Comparison of ENCODE assay signal across 1 cellular context in the genomic region with DNA sequence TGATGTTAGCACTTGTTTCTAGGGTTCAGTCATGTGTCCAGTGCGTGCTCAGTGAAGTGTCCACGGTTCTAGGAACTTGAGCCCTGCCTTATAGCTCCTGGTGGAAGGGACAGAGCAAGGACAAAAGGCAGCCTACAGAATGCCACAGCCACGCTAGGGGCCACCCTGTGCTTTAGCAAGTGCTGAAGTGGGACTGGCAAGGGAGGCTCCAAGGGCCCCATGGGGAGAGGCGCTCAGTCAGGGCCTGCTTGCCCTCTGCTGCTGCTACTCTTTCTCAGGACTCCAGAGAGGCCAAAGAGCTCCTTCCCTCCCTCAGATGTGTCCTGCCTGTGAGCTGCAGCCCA.
TF ChIP-seq lines count a peak whose summit lies in the region.

No MANE protein-coding gene starts in this region.

TF ChIP-seq in liver, 16 proteins besides CTCF, POLR2A, EP300 and RAD21:
- TF ChIP-seq NR2F2 (IDR thresholded peaks at IDR 0.05) (no peak), FOXA2 (IDR thresholded peaks at IDR 0.05) (no peak), REST (IDR thresholded peaks at IDR 0.05) (no peak), MAX (IDR thresholded peaks at IDR 0.05) (no peak), HNF4G (IDR thresholded peaks at IDR 0.05) (no peak), FOXA1 (IDR thresholded peaks at IDR 0.05) (no peak), TAF1 (conservative IDR thresholded peaks at IDR 0.05) (no peak), RXRA (IDR thresholded peaks at IDR 0.05) (no peak), ZBTB33 (IDR thresholded peaks at IDR 0.05) (no peak), GABPA (IDR thresholded peaks at IDR 0.05 in 1 of 2, conservative IDR thresholded peaks at IDR 0.05 in 1 of 2) (no peak), JUND (IDR thresholded peaks at IDR 0.05) (no peak), EGR1 (IDR thresholded peaks at IDR 0.05; ENCODE audit: low read depth in 2 of 2) (no peak), ATF3 (IDR thresholded peaks at IDR 0.05) (no peak), SP1 (IDR thresholded peaks at IDR 0.05) (no peak)
